ENCODE assay signal across 8 cellular contexts in genomic region chr1:116374340-116375164, GRCh38. TPM values are rescaled to one million over a fixed set of nuclear protein-coding genes. Genes with fewer than 3 reads are reported as not detected.
A peak's percentile ranks its signal among the peaks of the same experiment; 100 is the strongest.
DNase-seq lines count a peak whose midpoint lies in the region; ATAC-seq lines count a peak whose summit lies in the region.

No MANE protein-coding gene starts in this region.

- H3K4me1 Mint-ChIP-seq in stimulated activated naive CD8-positive, alpha-beta T cell treated with anti-CD3 and anti-CD28 coated beads, Interleukin-15, Interleukin-2, amounts not matched to agents 100 ng/mL and 50 ng/mL, for 24 hours (ENCODE audit: low read depth): peaks cover 53% of the 10 kb centered on the region
- H3K4me1 Mint-ChIP-seq in activated T-helper 1 cell treated with anti-CD3 and anti-CD28 coated beads, Interleukin-12 subunit alpha, Interleukin-12 subunit beta, Interleukin-2, Interleukin-4 antibody, amounts not matched to agents 30 ng/mL and 10 ng/mL and 1 ng/mL, durations not matched to agents 14 hours and 24 hours and 36 hours (ENCODE audit: low read depth): peaks cover 55% of the 10 kb centered on the region

- H3K4me1 ChIP-seq in rectal smooth muscle tissue (ENCODE audit: control insufficient read depth, insufficient read depth, low read length): peaks cover 43% of the 10 kb centered on the region

- H3K36me3 ChIP-seq in rectal smooth muscle tissue (ENCODE audit: control insufficient read depth, insufficient read depth, low read length): no peaks in the 10 kb centered on the region

- no peak for DNase-seq in stimulated activated naive CD8-positive, alpha-beta T cell treated with anti-CD3 and anti-CD28 coated beads, Interleukin-15, Interleukin-2, amounts not matched to agents 100 U/mL and 50 U/mL, for 24 hours
- DNase-seq in activated T-helper 1 cell treated with anti-CD3 and anti-CD28 coated beads, Interleukin-12 subunit alpha, Interleukin-12 subunit beta, Interleukin-2, Interleukin-4 antibody, amounts not matched to agents 30 ng/mL and 10 ng/mL and 1 ng/mL, durations not matched to agents 14 hours and 24 hours and 36 hours (ENCODE audit: low spot score): no peak
- DNase-seq in head of caudate nucleus: peak in 23 of 42 donors; percentile 16 to 60 (median 33)
- no peak for DNase-seq in HuH-7.5 (ENCODE audit: low spot score)
- DNase-seq in posterior vena cava (ENCODE audit: low spot score): no peak

- H3K27me3 Mint-ChIP-seq in stimulated activated naive CD8-positive, alpha-beta T cell treated with anti-CD3 and anti-CD28 coated beads, Interleukin-15, Interleukin-2, amounts not matched to agents 100 ng/mL and 50 ng/mL, for 24 hours: peaks cover 5% of the 10 kb centered on the region
- peaks cover 12% of the 10 kb centered on the region for H3K27me3 Mint-ChIP-seq in activated T-helper 1 cell treated with anti-CD3 and anti-CD28 coated beads, Interleukin-12 subunit alpha, Interleukin-12 subunit beta, Interleukin-2, Interleukin-4 antibody, amounts not matched to agents 30 ng/mL and 10 ng/mL and 1 ng/mL, durations not matched to agents 14 hours and 24 hours and 36 hours (ENCODE audit: insufficient read depth)

- peak overlapping the region; percentile 87 for H3K27ac ChIP-seq in rectal smooth muscle tissue (ENCODE audit: low read depth, low read length)

- peak overlapping the region; percentile 97 for H3K4me3 Mint-ChIP-seq in stimulated activated naive CD8-positive, alpha-beta T cell treated with anti-CD3 and anti-CD28 coated beads, Interleukin-15, Interleukin-2, amounts not matched to agents 100 ng/mL and 50 ng/mL, for 24 hours
- H3K4me3 Mint-ChIP-seq in activated T-helper 1 cell treated with anti-CD3 and anti-CD28 coated beads, Interleukin-12 subunit alpha, Interleukin-12 subunit beta, Interleukin-2, Interleukin-4 antibody, amounts not matched to agents 30 ng/mL and 10 ng/mL and 1 ng/mL, durations not matched to agents 14 hours and 24 hours and 36 hours: peak overlapping the region; percentile 95

- H3K27me3 ChIP-seq in rectal smooth muscle tissue (ENCODE audit: control insufficient read depth, insufficient read depth, low read length): no peaks in the 10 kb centered on the region

- H3K9ac ChIP-seq in rectal smooth muscle tissue (ENCODE audit: low read length): peak overlapping the region; percentile 35

- ATAC-seq in stimulated activated naive CD8-positive, alpha-beta T cell treated with anti-CD3 and anti-CD28 coated beads, Interleukin-15, Interleukin-2, amounts not matched to agents 100 U/mL and 50 U/mL, for 24 hours: no peak
- no peak for ATAC-seq in HG02610 (IDR thresholded peaks at IDR 0.05; ENCODE audit: unreplicated experiment)

- H3K36me3 Mint-ChIP-seq in stimulated activated naive CD8-positive, alpha-beta T cell treated with anti-CD3 and anti-CD28 coated beads, Interleukin-15, Interleukin-2, amounts not matched to agents 100 ng/mL and 50 ng/mL, for 24 hours (ENCODE audit: low read depth): peaks cover 27% of the 10 kb centered on the region
- H3K36me3 Mint-ChIP-seq in activated T-helper 1 cell treated with anti-CD3 and anti-CD28 coated beads, Interleukin-12 subunit alpha, Interleukin-12 subunit beta, Interleukin-2, Interleukin-4 antibody, amounts not matched to agents 30 ng/mL and 10 ng/mL and 1 ng/mL, durations not matched to agents 14 hours and 24 hours and 36 hours (ENCODE audit: low read depth): peaks cover 13% of the 10 kb centered on the region

- H3K9me3 Mint-ChIP-seq in stimulated activated naive CD8-positive, alpha-beta T cell treated with anti-CD3 and anti-CD28 coated beads, Interleukin-15, Interleukin-2, amounts not matched to agents 100 ng/mL and 50 ng/mL, for 24 hours: no peaks in the 10 kb centered on the region
- no peaks in the 10 kb centered on the region for H3K9me3 Mint-ChIP-seq in activated T-helper 1 cell treated with anti-CD3 and anti-CD28 coated beads, Interleukin-12 subunit alpha, Interleukin-12 subunit beta, Interleukin-2, Interleukin-4 antibody, amounts not matched to agents 30 ng/mL and 10 ng/mL and 1 ng/mL, durations not matched to agents 14 hours and 24 hours and 36 hours

- H3K4me3 ChIP-seq in rectal smooth muscle tissue (ENCODE audit: low read length): peak overlapping the region; percentile 81

- H3K27ac Mint-ChIP-seq in stimulated activated naive CD8-positive, alpha-beta T cell treated with anti-CD3 and anti-CD28 coated beads, Interleukin-15, Interleukin-2, amounts not matched to agents 100 ng/mL and 50 ng/mL, for 24 hours: peak overlapping the region; percentile 93
- H3K27ac Mint-ChIP-seq in activated T-helper 1 cell treated with anti-CD3 and anti-CD28 coated beads, Interleukin-12 subunit alpha, Interleukin-12 subunit beta, Interleukin-2, Interleukin-4 antibody, amounts not matched to agents 30 ng/mL and 10 ng/mL and 1 ng/mL, durations not matched to agents 14 hours and 24 hours and 36 hours: peak overlapping the region; percentile 89

- intact Hi-C loops in activated T-helper 1 cell treated with anti-CD3 and anti-CD28 coated beads, Interleukin-12 subunit alpha, Interleukin-12 subunit beta, Interleukin-2, Interleukin-4 antibody, amounts not matched to agents 30 ng/mL and 10 ng/mL and 1 ng/mL, durations not matched to agents 14 hours and 24 hours and 36 hours (cut with micrococcal nuclease): loop anchor here (1.0 to 10.0 kb wide), 8 partner anchors 388 to 1862 kb away; partner anchors contain the start of genes CD101, MAN1A2, TRIM33 and TTF2
- intact Hi-C loops in head of caudate nucleus (cut with DNase I) (loop anchor here (5.0 kb wide), 2 partner anchors 113 to 222 kb away; no protein-coding TSS in a partner anchor), posterior vena cava (cut with DNase I) (loop anchor here in 1 of 2 donors (5.0 to 10.0 kb wide), 2 partner anchors 43 to 200 kb away; partner anchors contain the start of gene CD58)

RNA-seq across cellular contexts. Expression of gene ATP1A1, which starts 1.5 kb away (rescaled TPM):
- total RNA-seq in activated T-helper 1 cell treated with anti-CD3 and anti-CD28 coated beads, Interleukin-12 subunit alpha, Interleukin-12 subunit beta, Interleukin-2, Interleukin-4 antibody, amounts not matched to agents 30 ng/mL and 10 ng/mL and 1 ng/mL, durations not matched to agents 14 hours and 24 hours and 36 hours: 238 and 240 TPM in 2 replicates
- total RNA-seq in posterior vena cava: 100 to 1,000 TPM; 227 to 248 TPM

Comparison
In these comparisons a context has a peak if more than half of its experiments do, and no peak if none do; other contexts are left out.
1. DNase-seq: peak in head of caudate nucleus (23 of 42); none in stimulated activated naive CD8-positive, alpha-beta T cell treated with anti-CD3 and anti-CD28 coated beads, Interleukin-15, Interleukin-2, amounts not matched to agents 100 U/mL and 50 U/mL, for 24 hours (single experiment), activated T-helper 1 cell treated with anti-CD3 and anti-CD28 coated beads, Interleukin-12 subunit alpha, Interleukin-12 subunit beta, Interleukin-2, Interleukin-4 antibody, amounts not matched to agents 30 ng/mL and 10 ng/mL and 1 ng/mL, durations not matched to agents 14 hours and 24 hours and 36 hours (single experiment), HuH-7.5 (single experiment) and posterior vena cava (single experiment).